16 cellular contexts compared by ENCODE assay signal in genomic region chr6:149347067-149347466, GRCh38.
"Had no signal": no experiment of that assay in that cellular context is flagged by ENCODE, and none has a peak within 500 bp of the region (broad histone marks: within the 10 kb centered on the region; RNA-seq: fewer than 3 reads in every experiment).

No MANE protein-coding gene starts in this region.

- H3K27ac ChIP-seq: heart right ventricle, left ventricle myocardium inferior, testis had no signal

- DNase-seq: activated B cell treated with CpG ODN at 0.5 μM for 24 hours; activated naive CD4-positive, alpha-beta T cell treated with anti-CD3 and anti-CD28 coated beads, Interleukin-2, amount 10 ng/mL, durations not matched to agents 7 days and 5 days; activated T-cell treated with anti-CD3 and anti-CD28 coated beads for 4 hours; dorsolateral prefrontal cortex; heart right ventricle; kidney; left ventricle myocardium inferior; stimulated activated CD4-positive, alpha-beta T cell treated with anti-CD3 and anti-CD28 coated beads, Interleukin-4, amount 100 ng/mL, for 1 hour; stimulated activated CD8-positive, alpha-beta memory T cell treated with anti-CD3 and anti-CD28 coated beads, Interleukin-4, amount 100 ng/mL, for 48 hours; T-helper 2 cell; testis had no signal

- H3K4me3 ChIP-seq: dorsolateral prefrontal cortex, heart right ventricle, left ventricle myocardium inferior, testis had no signal

- H3K4me3 Mint-ChIP-seq: activated B cell treated with CpG ODN at 0.5 μM for 24 hours; activated CD4-positive, alpha-beta T cell treated with anti-CD3 and anti-CD28 coated beads, Interleukin-2, amount 10 ng/mL, durations not matched to agents 24 days and 14 days; activated naive CD4-positive, alpha-beta T cell treated with anti-CD3 and anti-CD28 coated beads, Interleukin-2, amount 10 ng/mL, durations not matched to agents 7 days and 5 days; memory B cell; nephron; stimulated activated naive CD8-positive, alpha-beta T cell treated with anti-CD3 and anti-CD28 coated beads, Interleukin-15, Interleukin-2, amounts not matched to agents 100 ng/mL and 50 ng/mL, for 24 hours had no signal

- H3K9me3 Mint-ChIP-seq: activated B cell treated with CpG ODN at 0.5 μM for 24 hours; activated CD4-positive, alpha-beta T cell treated with anti-CD3 and anti-CD28 coated beads, Interleukin-2, amount 10 ng/mL, durations not matched to agents 24 days and 14 days; activated naive CD4-positive, alpha-beta T cell treated with anti-CD3 and anti-CD28 coated beads, Interleukin-2, amount 10 ng/mL, durations not matched to agents 7 days and 5 days; activated T-helper 17 cell treated with anti-CD3 and anti-CD28 coated beads, Interleukin-2, amount 50 U/mL, for 72 hours; memory B cell; nephron; stimulated activated naive CD8-positive, alpha-beta T cell treated with anti-CD3 and anti-CD28 coated beads, Interleukin-15, Interleukin-2, amounts not matched to agents 100 ng/mL and 50 ng/mL, for 24 hours had no signal

- H3K27me3 ChIP-seq: dorsolateral prefrontal cortex, heart right ventricle, testis had no signal

- H3K36me3 ChIP-seq: left ventricle myocardium inferior had no signal

- H3K27ac Mint-ChIP-seq: activated B cell treated with CpG ODN at 0.5 μM for 24 hours; activated CD4-positive, alpha-beta T cell treated with anti-CD3 and anti-CD28 coated beads, Interleukin-2, amount 10 ng/mL, durations not matched to agents 24 days and 14 days; activated naive CD4-positive, alpha-beta T cell treated with anti-CD3 and anti-CD28 coated beads, Interleukin-2, amount 10 ng/mL, durations not matched to agents 7 days and 5 days; memory B cell; nephron; stimulated activated naive CD8-positive, alpha-beta T cell treated with anti-CD3 and anti-CD28 coated beads, Interleukin-15, Interleukin-2, amounts not matched to agents 100 ng/mL and 50 ng/mL, for 24 hours had no signal

- H3K27me3 Mint-ChIP-seq: activated B cell treated with CpG ODN at 0.5 μM for 24 hours; activated CD4-positive, alpha-beta T cell treated with anti-CD3 and anti-CD28 coated beads, Interleukin-2, amount 10 ng/mL, durations not matched to agents 24 days and 14 days; activated naive CD4-positive, alpha-beta T cell treated with anti-CD3 and anti-CD28 coated beads, Interleukin-2, amount 10 ng/mL, durations not matched to agents 7 days and 5 days; activated T-helper 17 cell treated with anti-CD3 and anti-CD28 coated beads, Interleukin-2, amount 50 U/mL, for 72 hours; memory B cell; stimulated activated naive CD8-positive, alpha-beta T cell treated with anti-CD3 and anti-CD28 coated beads, Interleukin-15, Interleukin-2, amounts not matched to agents 100 ng/mL and 50 ng/mL, for 24 hours had no signal

- H3K4me1 ChIP-seq: testis had no signal

- H3K9me3 ChIP-seq: heart right ventricle, left ventricle myocardium inferior, testis had no signal
